8 cellular contexts compared by ENCODE assay signal in the genomic region with DNA sequence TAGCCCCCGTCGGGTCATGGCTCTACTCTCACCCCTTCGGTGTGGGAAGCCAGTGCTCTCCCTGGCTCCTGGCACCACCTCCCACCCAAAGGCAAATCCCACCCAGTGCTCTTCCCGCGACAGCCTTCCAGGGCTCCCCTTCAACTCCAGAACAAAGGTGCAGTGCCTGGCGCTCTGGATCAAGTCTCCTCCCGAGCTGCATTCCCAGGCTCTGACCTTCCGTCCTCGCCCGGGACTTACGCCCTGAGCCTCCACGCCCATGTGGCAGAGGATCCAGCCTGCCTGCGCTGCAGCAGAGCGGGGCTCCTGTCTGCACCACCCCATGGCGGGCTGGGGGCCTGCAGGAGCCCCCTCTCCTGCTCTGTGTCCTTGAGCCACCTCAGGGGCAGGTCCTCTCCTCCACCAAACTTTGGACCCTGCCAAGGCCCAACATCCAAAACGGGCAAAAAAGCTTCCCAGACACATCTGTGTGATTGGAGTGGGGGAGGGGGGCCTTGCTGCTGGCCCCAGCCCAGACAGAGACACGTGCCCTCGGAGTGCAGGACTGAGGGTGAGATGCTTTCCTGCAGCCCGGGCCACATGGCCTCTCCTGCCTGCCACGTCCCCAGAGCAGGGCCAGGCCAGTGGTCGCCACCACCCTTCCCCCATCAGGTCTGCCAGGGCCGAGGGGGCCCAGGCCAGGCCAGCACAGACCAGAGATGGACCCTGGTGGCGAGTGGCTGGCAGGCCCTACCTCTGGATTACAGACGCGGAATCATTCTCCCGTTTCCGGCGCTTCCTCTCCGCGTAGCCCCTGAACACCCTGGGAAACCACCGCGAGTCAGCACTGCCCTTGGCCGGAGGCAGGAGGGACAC. TPM values are rescaled to one million over a fixed set of nuclear protein-coding genes. Genes with fewer than 3 reads are reported as not detected.
DNase-seq lines count a peak whose midpoint lies in the region; ATAC-seq and TF ChIP-seq lines count a peak whose summit lies in the region.

No MANE protein-coding gene starts in this region.

- H3K27ac ChIP-seq in CD8-positive, alpha-beta memory T cell (ENCODE audit: low read depth, low read length): peak overlapping the region; percentile 24
- peak overlapping the region; percentile 60 for H3K27ac ChIP-seq in neutrophil

- ATAC-seq in GM18909 (IDR thresholded peaks at IDR 0.05; ENCODE audit: poor library complexity, unreplicated experiment) (no peak), HG03439 (IDR thresholded peaks at IDR 0.05; ENCODE audit: unreplicated experiment) (no peak)

- peak overlapping the region in 1 of 7 donors; percentile 32 for H3K4me3 Mint-ChIP-seq in CD8-positive, alpha-beta memory T cell
- H3K4me3 Mint-ChIP-seq in T-helper 1 cell treated with Interleukin-12 subunit alpha and Interleukin-12 subunit beta and Interleukin-4 antibody, amounts not matched to agents 30 μg/mL and 1 μg/mL, for 36 hours: peak overlapping the region; percentile 64

- H3K36me3 ChIP-seq in CD8-positive, alpha-beta memory T cell (ENCODE audit: insufficient read depth, low read length): no peaks in the 10 kb centered on the region
- no peaks in the 10 kb centered on the region for H3K36me3 ChIP-seq in neutrophil

- peaks cover 24 to 44% (median 25%) of the 10 kb centered on the region in 3 donors for H3K4me1 Mint-ChIP-seq in CD8-positive, alpha-beta memory T cell
- H3K4me1 Mint-ChIP-seq in T-helper 1 cell treated with Interleukin-12 subunit alpha and Interleukin-12 subunit beta and Interleukin-4 antibody, amounts not matched to agents 30 μg/mL and 1 μg/mL, for 36 hours (ENCODE audit: low read depth): peaks cover 12% of the 10 kb centered on the region

- peaks cover 0 to 2% of the 10 kb centered on the region in 2 donors for H3K27me3 Mint-ChIP-seq in CD8-positive, alpha-beta memory T cell
- no peaks in the 10 kb centered on the region for H3K27me3 Mint-ChIP-seq in T-helper 1 cell treated with Interleukin-12 subunit alpha and Interleukin-12 subunit beta and Interleukin-4 antibody, amounts not matched to agents 30 μg/mL and 1 μg/mL, for 36 hours (ENCODE audit: low read depth)

- POLR2A ChIA-PET in CD8-positive, alpha-beta memory T cell (lab: Charles Lee): no interaction called here

- peak overlapping the region in 1 of 8 donors; percentile 84 for H3K27ac Mint-ChIP-seq in CD8-positive, alpha-beta memory T cell
- H3K27ac Mint-ChIP-seq in T-helper 1 cell treated with Interleukin-12 subunit alpha and Interleukin-12 subunit beta and Interleukin-4 antibody, amounts not matched to agents 30 μg/mL and 1 μg/mL, for 36 hours: peak overlapping the region; percentile 45

- H3K27me3 ChIP-seq in CD8-positive, alpha-beta memory T cell (ENCODE audit: insufficient read depth, low read length, poor library complexity, severe bottlenecking): no peaks in the 10 kb centered on the region
- H3K27me3 ChIP-seq in neutrophil: peaks cover 44% of the 10 kb centered on the region

- CTCF ChIA-PET in CD8-positive, alpha-beta memory T cell (lab: Charles Lee): no interaction called here

- peak in 2 of 5 donors; percentile 0 to 48 for DNase-seq in CD8-positive, alpha-beta memory T cell
- DNase-seq in fibroblast of villous mesenchyme (ENCODE audit: low read depth) (peak; percentile 43), GM19238 (ENCODE audit: insufficient read length, low spot score) (no peak), nucleus accumbens (lab: John Stamatoyannopoulos, UW) (no peak)

- H3K4me1 ChIP-seq in CD8-positive, alpha-beta memory T cell (ENCODE audit: insufficient read depth, low read length): peaks cover 70% of the 10 kb centered on the region
- H3K4me1 ChIP-seq in neutrophil (ENCODE audit: control insufficient read depth in 1 of 2, insufficient read depth in 1 of 2, low read depth in 1 of 2, low read length in 1 of 2): peaks cover 19 to 31% of the 10 kb centered on the region in 2 experiments

- no peaks in the 10 kb centered on the region for H3K9me3 ChIP-seq in CD8-positive, alpha-beta memory T cell (ENCODE audit: low read length)
- H3K9me3 ChIP-seq in neutrophil: no peaks in the 10 kb centered on the region

- peaks cover 0 to 11% (median 0%) of the 10 kb centered on the region in 3 donors for H3K36me3 Mint-ChIP-seq in CD8-positive, alpha-beta memory T cell
- H3K36me3 Mint-ChIP-seq in T-helper 1 cell treated with Interleukin-12 subunit alpha and Interleukin-12 subunit beta and Interleukin-4 antibody, amounts not matched to agents 30 μg/mL and 1 μg/mL, for 36 hours (ENCODE audit: low read depth): peaks cover 4% of the 10 kb centered on the region

- TF ChIP-seq CTCF in fibroblast of villous mesenchyme (IDR thresholded peaks at IDR 0.05; ENCODE audit: insufficient read depth, low read depth, low read length): no peak
- TF ChIP-seq CTCF in neutrophil (IDR thresholded peaks at IDR 0.05): no peak

- peaks cover 0 to 6% (median 0%) of the 10 kb centered on the region in 5 donors for H3K9me3 Mint-ChIP-seq in CD8-positive, alpha-beta memory T cell
- H3K9me3 Mint-ChIP-seq in T-helper 1 cell treated with Interleukin-12 subunit alpha and Interleukin-12 subunit beta and Interleukin-4 antibody, amounts not matched to agents 30 μg/mL and 1 μg/mL, for 36 hours: no peaks in the 10 kb centered on the region

- H3K4me3 ChIP-seq in CD8-positive, alpha-beta memory T cell (ENCODE audit: low read length): peak overlapping the region; percentile 37
- H3K4me3 ChIP-seq in fibroblast of villous mesenchyme (ENCODE audit: low read depth, low read length) (no peak overlapping the region), neutrophil (ENCODE audit: low read depth in 1 of 2, low read length in 1 of 2) (peak overlapping the region; percentile 71 to 72)

RNA-seq across cellular contexts. Expression of gene NSMF, which starts 4.4 kb away (rescaled TPM):
- 10 to 100 TPM; 40.9 to 42.8 TPM for total RNA-seq in CD8-positive, alpha-beta memory T cell
- 15.4 TPM for polyA plus RNA-seq in CD8-positive, alpha-beta memory T cell
- 22.0 and 22.9 TPM in 2 replicates for total RNA-seq in fibroblast of villous mesenchyme

RNA-seq across cellular contexts. Expression of gene ENTPD8, which starts 13.6 kb away (rescaled TPM):
- not detected for total RNA-seq in CD8-positive, alpha-beta memory T cell
- not detected for polyA plus RNA-seq in CD8-positive, alpha-beta memory T cell
- total RNA-seq in fibroblast of villous mesenchyme: under 0.01 TPM in 1 of 2 replicates, not detected in the other

RNA-seq across cellular contexts. Expression of gene NOXA1, which starts 31.5 kb away (rescaled TPM):
- under 1 TPM; 0.66 to 0.74 TPM for total RNA-seq in CD8-positive, alpha-beta memory T cell
- polyA plus RNA-seq in CD8-positive, alpha-beta memory T cell: 1.3 TPM
- 0.32 TPM in 1 of 2 replicates, not detected in the other for total RNA-seq in fibroblast of villous mesenchyme

RNA-seq across cellular contexts. Expression of gene EXD3, which starts 31.8 kb away (rescaled TPM):
- total RNA-seq in CD8-positive, alpha-beta memory T cell: 1 to 10 TPM; 4.8 to 6.6 TPM
- 6.7 TPM for polyA plus RNA-seq in CD8-positive, alpha-beta memory T cell
- 7.3 and 8.1 TPM in 2 replicates for total RNA-seq in fibroblast of villous mesenchyme
